Comparison of ENCODE assay signal across 1 cellular context in genomic region chr12:49347307-49348237, GRCh38.
TF ChIP-seq lines count a peak whose summit lies in the region.

No MANE protein-coding gene starts in this region.

TF ChIP-seq in GM12878, 131 proteins besides CTCF, POLR2A, EP300 and RAD21:
- TF ChIP-seq CREM (IDR thresholded peaks at IDR 0.05; ENCODE audit: low read depth): no peak
- no peak for TF ChIP-seq ZNF687 (IDR thresholded peaks at IDR 0.05)
- TF ChIP-seq BHLHE40 (IDR thresholded peaks at IDR 0.05; ENCODE audit: borderline replicate concordance in 1 of 2, low read depth in 2 of 2, low read length in 1 of 2): peak in 1 of 2 experiments; percentile 56; a peak in 1 of 4 replicates
- peak; percentile 97 for TF ChIP-seq PAX5 (IDR thresholded peaks at IDR 0.05; ENCODE audit: borderline replicate concordance, low read depth, low read length)
- TF ChIP-seq STAT1 (conservative IDR thresholded peaks at IDR 0.05): 0 out of 2 replicates have a peak, but pooled peaks have one; percentile 26
- no peak for TF ChIP-seq NFIC (IDR thresholded peaks at IDR 0.05; ENCODE audit: low read depth, low read length)
- peak; percentile 39 for TF ChIP-seq MEF2B (IDR thresholded peaks at IDR 0.05; ENCODE audit: partially characterized antibody, poor library complexity, severe bottlenecking)
- peak in 1 of 2 experiments; percentile 27; a peak in 1 of 3 replicates for TF ChIP-seq EGR1 (IDR thresholded peaks at IDR 0.05; ENCODE audit: borderline replicate concordance in 1 of 2, low read depth in 2 of 2, low read length in 2 of 2)
- TF ChIP-seq PAX8 (IDR thresholded peaks at IDR 0.05): no peak
- TF ChIP-seq BRCA1 (IDR thresholded peaks at IDR 0.05; ENCODE audit: low read depth, low read length): no peak
- TF ChIP-seq RUNX3 (IDR thresholded peaks at IDR 0.05; ENCODE audit: low read length): 0 out of 2 replicates have a peak, but pooled peaks have one; percentile 11
- 0 out of 2 replicates have a peak, but pooled peaks have one; percentile 23 for TF ChIP-seq ZNF207 (IDR thresholded peaks at IDR 0.05; ENCODE audit: borderline replicate concordance)
- peak; percentile 65 for TF ChIP-seq SMC3 (IDR thresholded peaks at IDR 0.05; ENCODE audit: borderline replicate concordance, low read length)
